8 cellular contexts compared by ENCODE assay signal in genomic region chr22:21666786-21667185, GRCh38. TPM values are rescaled to one million over a fixed set of nuclear protein-coding genes. Genes with fewer than 3 reads are reported as not detected.
DNase-seq lines count a peak whose midpoint lies in the region; ATAC-seq, FAIRE-seq and TF ChIP-seq lines count a peak whose summit lies in the region.

No MANE protein-coding gene starts in this region.

- ATAC-seq in HG03108 (IDR thresholded peaks at IDR 0.05; ENCODE audit: unreplicated experiment) = no peak

- H3K9me3 ChIP-seq in SJSA1 (replicated peaks) = no peaks in the 10 kb centered on the region

- no peak for TF ChIP-seq CTCF in GM12875 (IDR thresholded peaks at IDR 0.05; ENCODE audit: borderline replicate concordance, insufficient read depth, low read depth, low read length)
- no peak for TF ChIP-seq CTCF in fibroblast of pulmonary artery (IDR thresholded peaks at IDR 0.05; ENCODE audit: low read length, missing control alignments)

- DNase-seq in SJSA1 (ENCODE audit: low read depth in 1 of 2, low spot score in 2 of 2) (no peak), fibroblast of pulmonary artery (ENCODE audit: low read depth) (no peak), skeletal muscle cell (ENCODE audit: low read depth) (no peak), GM19239 (ENCODE audit: insufficient read length, low spot score) (no peak), iPS-NIHi11 (ENCODE audit: low spot score) (no peak), NCI-H774 (lab: John Stamatoyannopoulos, UW) (no peak)

- peaks cover 7% of the 10 kb centered on the region for H3K4me1 ChIP-seq in SJSA1 (replicated peaks)

- H3K4me3 ChIP-seq in GM12875 (ENCODE audit: low read depth, low read length) (peak overlapping the region; percentile 27), SJSA1 (peak overlapping the region; percentile 80), fibroblast of pulmonary artery (replicated peaks; ENCODE audit: low read depth, low read length) (peak overlapping the region; percentile 94), skeletal muscle cell (ENCODE audit: low read depth, low read length) (peak overlapping the region; percentile 89)

- no peak for FAIRE-seq in GM19239 (lab: Jason Lieb, UNC)

- peak overlapping the region; percentile 77; the same call in 1 of the 2 replicates for H3K27ac ChIP-seq in SJSA1

- peaks cover 30% of the 10 kb centered on the region for H3K36me3 ChIP-seq in SJSA1

- no peaks in the 10 kb centered on the region for H3K27me3 ChIP-seq in SJSA1 (replicated peaks)

RNA-seq across cellular contexts. Expression of gene PPIL2, which starts 1.0 kb away (rescaled TPM):
- 21.6 and 24.3 TPM in 2 replicates for total RNA-seq in SJSA1 (2014; rRNA removed; shearing (Covaris generic))

RNA-seq across cellular contexts. Expression of gene SDF2L1, which starts 24.7 kb away (rescaled TPM):
- total RNA-seq in SJSA1 (2014; rRNA removed; shearing (Covaris generic)) = 64.3 and 119 TPM in 2 replicates

RNA-seq across cellular contexts. Expression of gene CCDC116, which starts 34.2 kb away (rescaled TPM):
- total RNA-seq in SJSA1 (2014; rRNA removed; shearing (Covaris generic)) = 0.13 TPM in 1 of 2 replicates, not detected in the other

RNA-seq across cellular contexts. Expression of gene YDJC, which starts 37.0 kb away (rescaled TPM):
- total RNA-seq in SJSA1 (2014; rRNA removed; shearing (Covaris generic)) = 36.4 and 47.9 TPM in 2 replicates

Comparison
In these comparisons a context has a peak if more than half of its experiments do, and no peak if none do; other contexts are left out.
1. H3K4me3 ChIP-seq: peak in every context shown above with its lines; median percentile 94 in fibroblast of pulmonary artery; 89 in skeletal muscle cell; 80 in SJSA1; 27 in GM12875.